In the genomic region with DNA sequence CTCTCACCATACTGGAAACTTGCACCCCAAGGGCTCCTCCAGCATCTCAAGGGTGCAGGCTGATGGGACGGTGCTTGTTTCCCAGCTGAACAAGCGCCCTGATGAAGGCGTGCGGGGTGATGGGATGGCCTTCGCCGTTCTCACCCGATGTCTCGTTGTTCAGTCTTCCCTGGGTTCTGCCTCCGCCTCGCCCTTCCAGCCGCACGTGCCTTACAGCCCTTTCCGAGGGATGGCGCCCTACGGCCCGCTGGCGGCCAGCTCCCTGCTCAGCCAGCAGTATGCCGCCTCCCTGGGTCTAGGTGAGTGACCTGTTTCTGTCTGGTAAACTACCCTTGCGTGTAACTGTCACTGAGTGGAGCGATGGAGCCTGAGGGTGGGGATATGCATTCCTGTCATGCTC, we compare ENCODE assay signal across 26 cellular contexts.
"Had no signal": no experiment of that assay in that cellular context is flagged by ENCODE, and none has a peak within 500 bp of the region (broad histone marks: within the 10 kb centered on the region; RNA-seq: fewer than 3 reads in every experiment).

No MANE protein-coding gene starts in this region.

- H3K27me3 ChIP-seq: colonic mucosa, esophagus squamous epithelium, testis, tibial artery, upper lobe of right lung, uterus had no signal

- H3K9me3 ChIP-seq: colonic mucosa, esophagus squamous epithelium, testis, tibial artery, upper lobe of right lung, uterus had no signal

- H3K4me3 ChIP-seq: colonic mucosa, esophagus squamous epithelium, lung, testis, tibial artery, upper lobe of right lung, uterus had no signal

- H3K27ac Mint-ChIP-seq: effector memory CD8-positive, alpha-beta T cell; immature natural killer cell; memory B cell; natural killer cell; progenitor cell of endocrine pancreas; stimulated activated memory B cell treated with anti-CD40 and anti-IgM and Interleukin-4, amounts not matched to agents 10 μg/mL and 1 μg/mL and 100 μg/mL, for 72 hours had no signal

- ATAC-seq: effector memory CD8-positive, alpha-beta T cell; left lobe of liver; natural killer cell; sciatic nerve; stimulated activated memory B cell treated with anti-CD40 and anti-IgM and Interleukin-4, amounts not matched to agents 10 μg/mL and 1 μg/mL and 100 μg/mL, for 72 hours; stimulated activated naive CD8-positive, alpha-beta T cell treated with anti-CD3 and anti-CD28 coated beads, Interleukin-15, Interleukin-2, amounts not matched to agents 100 U/mL and 50 U/mL, for 24 hours; upper lobe of right lung had no signal

- H3K4me3 Mint-ChIP-seq: effector memory CD8-positive, alpha-beta T cell; immature natural killer cell; memory B cell; natural killer cell; stimulated activated memory B cell treated with anti-CD40 and anti-IgM and Interleukin-4, amounts not matched to agents 10 μg/mL and 1 μg/mL and 100 μg/mL, for 72 hours had no signal

- H2AFZ ChIP-seq: parathyroid adenoma had no signal

- DNase-seq: colonic mucosa; dermis blood vessel endothelial cell; effector memory CD8-positive, alpha-beta T cell; erythroblast; esophagus squamous epithelium; foreskin melanocyte; glutamatergic neuron; hypothalamus; immature natural killer cell; islet precursor cell; natural killer cell; stimulated activated CD4-positive, alpha-beta T cell treated with anti-CD3 and anti-CD28 coated beads, Interleukin-2, amount 100 ng/mL, for 24 hours; stimulated activated CD4-positive, alpha-beta T cell treated with anti-CD3 and anti-CD28 coated beads, Interleukin-4, amount 100 ng/mL, for 4 hours; stimulated activated naive CD8-positive, alpha-beta T cell treated with anti-CD3 and anti-CD28 coated beads, Interleukin-15, Interleukin-2, amounts not matched to agents 100 U/mL and 50 U/mL, for 24 hours; substantia nigra; testis; tibial artery; upper lobe of right lung; uterus had no signal

- H3K27me3 Mint-ChIP-seq: effector memory CD8-positive, alpha-beta T cell; memory B cell; progenitor cell of endocrine pancreas; stimulated activated memory B cell treated with anti-CD40 and anti-IgM and Interleukin-4, amounts not matched to agents 10 μg/mL and 1 μg/mL and 100 μg/mL, for 72 hours had no signal

- H3K9ac ChIP-seq: parathyroid adenoma had no signal

- H3K36me3 ChIP-seq: uterus had no signal

- H3K27ac ChIP-seq: colonic mucosa, esophagus squamous epithelium, parathyroid adenoma, testis, tibial artery, upper lobe of right lung, uterus had no signal

- H3K9me3 Mint-ChIP-seq: effector memory CD8-positive, alpha-beta T cell; immature natural killer cell; memory B cell; natural killer cell; stimulated activated memory B cell treated with anti-CD40 and anti-IgM and Interleukin-4, amounts not matched to agents 10 μg/mL and 1 μg/mL and 100 μg/mL, for 72 hours had no signal
